In genomic region chr7:26192485-26193087, GRCh38 we compare ENCODE assay signal across 1 cellular context.
TF ChIP-seq lines count a peak whose summit lies in the region.

No MANE protein-coding gene starts in this region.

TF ChIP-seq in H1, 55 proteins besides CTCF, POLR2A, EP300 and RAD21:
- TF ChIP-seq RBBP5 (IDR thresholded peaks at IDR 0.05; ENCODE audit: borderline replicate concordance, low read depth, low read length) (no peak), CHD2 (IDR thresholded peaks at IDR 0.05; ENCODE audit: low read length) (no peak), SP1 (IDR thresholded peaks at IDR 0.05; ENCODE audit: low read depth, low read length) (0 out of 2 replicates have a peak, but pooled peaks have one; percentile 3), TCF12 (IDR thresholded peaks at IDR 0.05; ENCODE audit: low read depth, low read length) (no peak), TAF1 (IDR thresholded peaks at IDR 0.05; ENCODE audit: low read depth, low read length) (no peak), HDAC6 (IDR thresholded peaks at IDR 0.05; ENCODE audit: low read depth, low read length) (no peak), ZNF274 (IDR thresholded peaks at IDR 0.05; ENCODE audit: borderline replicate concordance, extremely low read depth, low read length) (no peak), JUN (IDR thresholded peaks at IDR 0.05; ENCODE audit: low read depth, low read length) (no peak), CBX8 (IDR thresholded peaks at IDR 0.05; ENCODE audit: borderline replicate concordance, low read depth, low read length) (no peak), BRCA1 (IDR thresholded peaks at IDR 0.05; ENCODE audit: low read depth, low read length) (no peak), TBP (IDR thresholded peaks at IDR 0.05; ENCODE audit: low read depth, low read length) (no peak), SP4 (IDR thresholded peaks at IDR 0.05; ENCODE audit: low read length) (no peak), POLR2AphosphoS5 (IDR thresholded peaks at IDR 0.05; ENCODE audit: low read depth, low read length) (peak; percentile 27), CEBPB (IDR thresholded peaks at IDR 0.05; ENCODE audit: low read depth, low read length) (no peak), USF2 (IDR thresholded peaks at IDR 0.05; ENCODE audit: low read length) (no peak)
